Comparison of ENCODE assay signal across 23 cellular contexts in genomic region chr2:69659349-69659748, GRCh38.
"Had no signal": no experiment of that assay in that cellular context is flagged by ENCODE, and none has a peak within 500 bp of the region (broad histone marks: within the 10 kb centered on the region; RNA-seq: fewer than 3 reads in every experiment).

No MANE protein-coding gene starts in this region.

- H3K27me3 ChIP-seq: dorsolateral prefrontal cortex, gastroesophageal sphincter had no signal

- H3K9me3 ChIP-seq: gastroesophageal sphincter, mucosa of descending colon, psoas muscle had no signal

- H3K4me1 ChIP-seq: gastroesophageal sphincter, psoas muscle, spleen had no signal

- H3K27me3 Mint-ChIP-seq: stimulated activated naive CD8-positive, alpha-beta T cell treated with anti-CD3 and anti-CD28 coated beads, Interleukin-15, Interleukin-2, amounts not matched to agents 100 ng/mL and 50 ng/mL, for 24 hours; type B pancreatic cell had no signal

- H3K4me3 ChIP-seq: dorsolateral prefrontal cortex, gastroesophageal sphincter, lung, mucosa of descending colon, psoas muscle, skin epidermis, spleen had no signal

- H3K36me3 Mint-ChIP-seq: type B pancreatic cell had no signal

- H3K4me1 Mint-ChIP-seq: memory B cell; nephron progenitor cell; stimulated activated naive B cell treated with anti-CD40 and anti-IgM and Interleukin-4, amounts not matched to agents 10 μg/mL and 1 μg/mL and 100 μg/mL, for 72 hours had no signal

- H3K27ac ChIP-seq: dorsolateral prefrontal cortex, epithelial cell of prostate, gastroesophageal sphincter, psoas muscle, skin epidermis, spleen had no signal

- H3K4me3 Mint-ChIP-seq: memory B cell; naive B cell; nephron progenitor cell; stimulated activated naive B cell treated with anti-CD40 and anti-IgM and Interleukin-4, amounts not matched to agents 10 μg/mL and 1 μg/mL and 100 μg/mL, for 72 hours; stimulated activated naive CD8-positive, alpha-beta T cell treated with anti-CD3 and anti-CD28 coated beads, Interleukin-15, Interleukin-2, amounts not matched to agents 100 ng/mL and 50 ng/mL, for 24 hours; type B pancreatic cell had no signal

- ATAC-seq: esophagus mucosa; gastroesophageal sphincter; mucosa of descending colon; psoas muscle; right cardiac atrium; stimulated activated naive B cell treated with anti-CD40 and anti-IgM and Interleukin-4, amounts not matched to agents 10 μg/mL and 1 μg/mL and 100 μg/mL, for 72 hours had no signal

- DNase-seq: central memory CD4-positive, alpha-beta T cell; dorsolateral prefrontal cortex; effector CD4-positive, alpha-beta T cell; foreskin fibroblast; mucosa of descending colon; naive B cell; nephron progenitor cell; nucleus accumbens; posterior cingulate gyrus; psoas muscle; right cardiac atrium; spleen; stimulated activated CD4-positive, alpha-beta T cell treated with anti-CD3 and anti-CD28 coated beads, Interleukin-15, amount 100 ng/mL, for 24 hours; stimulated activated CD4-positive, alpha-beta T cell treated with anti-CD3 and anti-CD28 coated beads, Interleukin-2, amount 100 ng/mL, for 48 hours; stimulated activated naive B cell treated with anti-CD40 and anti-IgM and Interleukin-4, amounts not matched to agents 10 μg/mL and 1 μg/mL and 100 μg/mL, for 72 hours had no signal

- H3K36me3 ChIP-seq: gastroesophageal sphincter, spleen had no signal

- H3K27ac Mint-ChIP-seq: memory B cell; naive B cell; nephron progenitor cell; stimulated activated naive B cell treated with anti-CD40 and anti-IgM and Interleukin-4, amounts not matched to agents 10 μg/mL and 1 μg/mL and 100 μg/mL, for 72 hours; stimulated activated naive CD8-positive, alpha-beta T cell treated with anti-CD3 and anti-CD28 coated beads, Interleukin-15, Interleukin-2, amounts not matched to agents 100 ng/mL and 50 ng/mL, for 24 hours had no signal
